In genomic region chr11:35127619-35128018, GRCh38 we compare ENCODE assay signal across 31 cellular contexts. TPM values are rescaled to one million over a fixed set of nuclear protein-coding genes. Genes with fewer than 3 reads are reported as not detected.
DNase-seq lines count a peak whose midpoint lies in the region; ATAC-seq and TF ChIP-seq lines count a peak whose summit lies in the region.
"Had no signal": no experiment of that assay in that cellular context is flagged by ENCODE, and none has a peak within 500 bp of the region (broad histone marks: within the 10 kb centered on the region; RNA-seq: fewer than 3 reads in every experiment).

No MANE protein-coding gene starts in this region.

- H3K27me3 Mint-ChIP-seq in stimulated activated naive CD8-positive, alpha-beta T cell treated with anti-CD3 and anti-CD28 coated beads, Interleukin-15, amount 100 ng/mL, for 72 hours = no peaks in the 10 kb centered on the region
- H3K27me3 Mint-ChIP-seq in naive thymus-derived CD8-positive, alpha-beta T cell = no peaks in the 10 kb centered on the region
- no peaks in the 10 kb centered on the region for H3K27me3 Mint-ChIP-seq in GM23338 (ENCODE audit: insufficient read depth, low read depth, poor library complexity)

- H3K27ac ChIP-seq in OCI-LY3 (ENCODE audit: low read length) (peak overlapping the region; percentile 95), GM23338 (ENCODE audit: low read depth) (no peak overlapping the region)
- H3K27ac ChIP-seq: ascending aorta, esophagus muscularis mucosa, left ventricle myocardium inferior, SJCRH30, vagina had no signal

- H3K9me2 ChIP-seq in GM23338 (ENCODE audit: insufficient read depth) = no peaks in the 10 kb centered on the region

- H3K4me3 ChIP-seq in OCI-LY3 (ENCODE audit: low read length) (peak overlapping the region; percentile 61), GM23338 (no peak overlapping the region)
- H3K4me3 ChIP-seq: ascending aorta, esophagus muscularis mucosa, left ventricle myocardium inferior, SJCRH30, vagina had no signal

- H3K4me2 ChIP-seq in OCI-LY3 (ENCODE audit: low read length) (peak overlapping the region; percentile 79), GM23338 (no peak overlapping the region)

- ATAC-seq in stimulated activated naive CD8-positive, alpha-beta T cell treated with anti-CD3 and anti-CD28 coated beads, Interleukin-15, Interleukin-2, amounts not matched to agents 100 U/mL and 50 U/mL, for 24 hours = peak; percentile 2
- ATAC-seq in stimulated activated naive CD8-positive, alpha-beta T cell treated with anti-CD3 and anti-CD28 coated beads, Interleukin-15, amount 100 ng/mL, for 72 hours = no peak
- ATAC-seq in GM21619 (IDR thresholded peaks at IDR 0.05; ENCODE audit: unreplicated experiment) = peak; percentile 29
- no peak for ATAC-seq in HG03280 (IDR thresholded peaks at IDR 0.05; ENCODE audit: unreplicated experiment)
- ATAC-seq in naive thymus-derived CD8-positive, alpha-beta T cell = no peak
- ATAC-seq in GM23338 = no peak
- ATAC-seq: activated CD4-positive, CD25-positive, alpha-beta regulatory T cell treated with anti-CD3 and anti-CD28 coated beads, Interleukin-2, amount 50 U/mL, for 24 hours; activated T-cell treated with anti-CD3 and anti-CD28 coated beads, Interleukin-2, amount 50 U/mL, for 4 hours; HCT116; naive thymus-derived CD4-positive, alpha-beta T cell had no signal

- H2AFZ ChIP-seq in OCI-LY3 (ENCODE audit: low read depth, low read length) = no peak overlapping the region
- no peak overlapping the region for H2AFZ ChIP-seq in GM23338

- no peaks in the 10 kb centered on the region for H3K36me3 Mint-ChIP-seq in naive thymus-derived CD8-positive, alpha-beta T cell
- H3K36me3 Mint-ChIP-seq in GM23338 (ENCODE audit: low read depth) = no peaks in the 10 kb centered on the region
- H3K36me3 Mint-ChIP-seq: activated naive CD4-positive, alpha-beta T cell treated with anti-CD3 and anti-CD28 coated beads, Interleukin-2, amount 10 ng/mL, durations not matched to agents 7 days and 5 days; mesothelial cell of epicardium had no signal

- H3K27ac Mint-ChIP-seq in stimulated activated naive CD8-positive, alpha-beta T cell treated with anti-CD3 and anti-CD28 coated beads, Interleukin-15, amount 100 ng/mL, for 72 hours = no peak overlapping the region
- no peak overlapping the region for H3K27ac Mint-ChIP-seq in naive thymus-derived CD8-positive, alpha-beta T cell
- H3K27ac Mint-ChIP-seq in GM23338 = no peak overlapping the region
- H3K27ac Mint-ChIP-seq: activated naive CD4-positive, alpha-beta T cell treated with anti-CD3 and anti-CD28 coated beads, Interleukin-2, amount 10 ng/mL, durations not matched to agents 7 days and 5 days; endodermal cell; immature natural killer cell; mesothelial cell of epicardium had no signal

- TF ChIP-seq CTCF in OCI-LY3 (IDR thresholded peaks at IDR 0.05; ENCODE audit: low read depth, low read length) (no peak), GM23338 (conservative IDR thresholded peaks at IDR 0.05; ENCODE audit: low read depth in 2 of 2) (no peak)

- peak overlapping the region; percentile 76 for H3K9ac ChIP-seq in OCI-LY3 (ENCODE audit: low read length)

- H3K27me3 ChIP-seq in OCI-LY3 (ENCODE audit: low read depth, low read length) (no peaks in the 10 kb centered on the region), GM23338 (ENCODE audit: insufficient read depth) (no peaks in the 10 kb centered on the region)
- H3K27me3 ChIP-seq: ascending aorta, esophagus muscularis mucosa, SJCRH30, vagina had no signal

- H3K4me3 Mint-ChIP-seq in stimulated activated naive CD8-positive, alpha-beta T cell treated with anti-CD3 and anti-CD28 coated beads, Interleukin-15, amount 100 ng/mL, for 72 hours = peak overlapping the region in 1 of 2 donors; percentile 79
- H3K4me3 Mint-ChIP-seq in naive thymus-derived CD8-positive, alpha-beta T cell = no peak overlapping the region
- no peak overlapping the region for H3K4me3 Mint-ChIP-seq in GM23338
- H3K4me3 Mint-ChIP-seq: activated naive CD4-positive, alpha-beta T cell treated with anti-CD3 and anti-CD28 coated beads, Interleukin-2, amount 10 ng/mL, durations not matched to agents 7 days and 5 days; endodermal cell; immature natural killer cell; mesothelial cell of epicardium had no signal

- no peaks in the 10 kb centered on the region for H3K9me3 Mint-ChIP-seq in stimulated activated naive CD8-positive, alpha-beta T cell treated with anti-CD3 and anti-CD28 coated beads, Interleukin-15, amount 100 ng/mL, for 72 hours
- no peaks in the 10 kb centered on the region for H3K9me3 Mint-ChIP-seq in naive thymus-derived CD8-positive, alpha-beta T cell
- no peaks in the 10 kb centered on the region; the same call in 2 of the 3 replicates for H3K9me3 Mint-ChIP-seq in GM23338
- H3K9me3 Mint-ChIP-seq: activated naive CD4-positive, alpha-beta T cell treated with anti-CD3 and anti-CD28 coated beads, Interleukin-2, amount 10 ng/mL, durations not matched to agents 7 days and 5 days; activated T-cell treated with anti-CD3 and anti-CD28 coated beads, Interleukin-2, amount 50 U/mL, for 4 hours; endodermal cell; immature natural killer cell; mesothelial cell of epicardium had no signal

- POLR2A ChIA-PET in naive thymus-derived CD8-positive, alpha-beta T cell (lab: Charles Lee) = no interaction called here

- H3K36me3 ChIP-seq in OCI-LY3 (replicated peaks; ENCODE audit: low read depth, low read length) = no peaks in the 10 kb centered on the region
- no peaks in the 10 kb centered on the region for H3K36me3 ChIP-seq in GM23338 (ENCODE audit: insufficient read depth)
- H3K36me3 ChIP-seq: ascending aorta, esophagus muscularis mucosa, left ventricle myocardium inferior, SJCRH30, vagina had no signal

- no peak for DNase-seq in stimulated activated naive CD8-positive, alpha-beta T cell treated with anti-CD3 and anti-CD28 coated beads, Interleukin-15, Interleukin-2, amounts not matched to agents 100 U/mL and 50 U/mL, for 24 hours
- no peak for DNase-seq in stimulated activated naive CD8-positive, alpha-beta T cell treated with anti-CD3 and anti-CD28 coated beads, Interleukin-15, amount 100 ng/mL, for 72 hours
- no peak for DNase-seq in naive thymus-derived CD8-positive, alpha-beta T cell
- DNase-seq in mesenteric fat pad (ENCODE audit: low spot score) (no peak), GM23338 (ENCODE audit: low spot score) (no peak)
- DNase-seq: activated naive CD4-positive, alpha-beta T cell treated with anti-CD3 and anti-CD28 coated beads, Interleukin-2, amount 10 ng/mL, durations not matched to agents 7 days and 5 days; activated T-cell treated with anti-CD3 and anti-CD28 coated beads, Interleukin-2, amount 50 U/mL, for 4 hours; Calu3; cortex of kidney; endodermal cell; foreskin melanocyte; immature natural killer cell; left ventricle myocardium inferior; MV-4-11; naive thymus-derived CD4-positive, alpha-beta T cell; NCI-H1694 treated with DMSO at 0.1 percent for 48 hours; NCI-H2171 treated with DMSO at 0.1 percent for 48 hours; NCI-H524 treated with DMSO at 0.1 percent for 48 hours; retina; SJCRH30; stimulated activated CD4-positive, alpha-beta T cell treated with anti-CD3 and anti-CD28 coated beads, Interleukin-4, amount 100 ng/mL, for 24 hours; stimulated activated naive CD4-positive, alpha-beta T cell treated with Interleukin-2 at 50 U/mL for 16 hours had no signal

- no peaks in the 10 kb centered on the region for H4K20me1 ChIP-seq in OCI-LY3 (ENCODE audit: insufficient read depth, low read length)
- H4K20me1 ChIP-seq in GM23338 (replicated peaks; ENCODE audit: insufficient read depth) = no peaks in the 10 kb centered on the region

- peaks cover 68% of the 10 kb centered on the region for H3K4me1 Mint-ChIP-seq in stimulated activated naive CD8-positive, alpha-beta T cell treated with anti-CD3 and anti-CD28 coated beads, Interleukin-15, amount 100 ng/mL, for 72 hours
- peaks cover 30 to 57% (median 51%) of the 10 kb centered on the region in 4 donors for H3K4me1 Mint-ChIP-seq in naive thymus-derived CD8-positive, alpha-beta T cell
- H3K4me1 Mint-ChIP-seq in GM23338 = peaks cover 9% of the 10 kb centered on the region
- H3K4me1 Mint-ChIP-seq: endodermal cell, mesothelial cell of epicardium had no signal

- no peaks in the 10 kb centered on the region for H3F3A ChIP-seq in GM23338 (replicated peaks; ENCODE audit: low read depth)

- peaks cover 16% of the 10 kb centered on the region for H3K79me2 ChIP-seq in OCI-LY3 (ENCODE audit: low read length)
- H3K79me2 ChIP-seq in GM23338 (replicated peaks; ENCODE audit: insufficient read depth) = no peaks in the 10 kb centered on the region

- H3K9me3 ChIP-seq in OCI-LY3 (ENCODE audit: insufficient read depth, low read length) = no peaks in the 10 kb centered on the region
- H3K9me3 ChIP-seq: ascending aorta, esophagus muscularis mucosa, left ventricle myocardium inferior, SJCRH30, vagina had no signal

- H3K4me1 ChIP-seq in OCI-LY3 (ENCODE audit: low read length) (peaks cover 95% of the 10 kb centered on the region), GM23338 (ENCODE audit: insufficient read depth) (peaks cover 15% of the 10 kb centered on the region; the same call in 1 of the 2 replicates)
- H3K4me1 ChIP-seq: ascending aorta, esophagus muscularis mucosa, left ventricle myocardium inferior, SJCRH30, vagina had no signal

TF ChIP-seq in GM23338, 12 proteins besides CTCF, POLR2A, EP300 and RAD21 (continues in another document):
- no peak for TF ChIP-seq EZH2 (IDR thresholded peaks at IDR 0.05; ENCODE audit: low read depth, unreplicated experiment)
- TF ChIP-seq ZNF331 (CRISPR knock-in tag; IDR thresholded peaks at IDR 0.05; ENCODE audit: low read depth) = no peak
- no peak for TF ChIP-seq CREB1 (CRISPR knock-in tag; IDR thresholded peaks at IDR 0.05; ENCODE audit: low read depth)
- no peak for TF ChIP-seq STAT1 (IDR thresholded peaks at IDR 0.05; ENCODE audit: unreplicated experiment)

RNA-seq across cellular contexts. Expression of gene CD44, which starts 11.4 kb away (rescaled TPM):
- 100 to 1,000 TPM; 650 to 703 TPM for total RNA-seq in naive thymus-derived CD8-positive, alpha-beta T cell
- polyA plus RNA-seq in naive thymus-derived CD8-positive, alpha-beta T cell = 100 to 1,000 TPM; 291 TPM
- total RNA-seq in mesenteric fat pad = 280 TPM
- total RNA-seq in GM23338 (2014; rRNA removed; shearing (Covaris generic)) = 8.3 and 10.1 TPM in 2 replicates
- polyA plus RNA-seq in GM23338 (2016; fragmentation: Nextera tagmentation; extraction: Ambion mirVana) = 3.8 and 4.0 TPM in 2 replicates

Comparison
In these comparisons a context has a peak if more than half of its experiments do, and no peak if none do; other contexts are left out.
1. ATAC-seq: peak in stimulated activated naive CD8-positive, alpha-beta T cell treated with anti-CD3 and anti-CD28 coated beads, Interleukin-15, Interleukin-2, amounts not matched to agents 100 U/mL and 50 U/mL, for 24 hours (single experiment) and GM21619 (single experiment); none in stimulated activated naive CD8-positive, alpha-beta T cell treated with anti-CD3 and anti-CD28 coated beads, Interleukin-15, amount 100 ng/mL, for 72 hours (single experiment), HG03280 (single experiment), naive thymus-derived CD8-positive, alpha-beta T cell (0 of 2) and GM23338 (single experiment).
2. RNA of gene CD44, which starts 11.4 kb away (total RNA-seq): 650 to 703 TPM in naive thymus-derived CD8-positive, alpha-beta T cell and 280 TPM in mesenteric fat pad (single experiment); 8.3 to 10.1 TPM in GM23338; every median in the first group is over 10 times any median in the second.